ENCODE assay signal across 1 cellular context in genomic region chr22:19432092-19432844, GRCh38.
TF ChIP-seq lines count a peak whose summit lies in the region.

MRPL40 (plus strand) TSS chr22:19432545; CDS start chr22:19432555, 10 bp downstream.

TF ChIP-seq in K562, 482 proteins besides CTCF, POLR2A, EP300 and RAD21 (continued from another document and continues in another):
- TF ChIP-seq AFF1 (IDR thresholded peaks at IDR 0.05; ENCODE audit: low read depth in 1 of 2, partially characterized antibody in 2 of 2), result no peak
- TF ChIP-seq RUNX1 (IDR thresholded peaks at IDR 0.05; ENCODE audit: low read depth), result no peak
- TF ChIP-seq ZNF398 (CRISPR knock-in tag; IDR thresholded peaks at IDR 0.05), result no peak
- TF ChIP-seq MIER1 (IDR thresholded peaks at IDR 0.05; ENCODE audit: low read depth), result no peak
- peak; percentile 96 for TF ChIP-seq KLF6 (CRISPR knock-in tag; IDR thresholded peaks at IDR 0.05; ENCODE audit: borderline replicate concordance)
- TF ChIP-seq BRCA1 (IDR thresholded peaks at IDR 0.05), result no peak
- TF ChIP-seq BRCA1 (CRISPR knock-in tag; IDR thresholded peaks at IDR 0.05), result no peak
- TF ChIP-seq PRPF4 (IDR thresholded peaks at IDR 0.05; ENCODE audit: insufficient read depth, low read depth, low read length, poor library complexity, severe bottlenecking), result no peak
- TF ChIP-seq ZNF184 (CRISPR knock-in tag; IDR thresholded peaks at IDR 0.05), result no peak
- TF ChIP-seq ZNF24 (IDR thresholded peaks at IDR 0.05), result no peak
- TF ChIP-seq BRF2 (IDR thresholded peaks at IDR 0.05; ENCODE audit: borderline replicate concordance, insufficient read depth, insufficient read length), result no peak
- no peak for TF ChIP-seq ZBTB34 (CRISPR knock-in tag; IDR thresholded peaks at IDR 0.05)
- no peak for TF ChIP-seq TFAM (CRISPR knock-in tag; conservative IDR thresholded peaks at IDR 0.05)
- peak; percentile 98 for TF ChIP-seq ZBTB9 (CRISPR knock-in tag; IDR thresholded peaks at IDR 0.05)
- TF ChIP-seq FOXP4 (CRISPR knock-in tag; IDR thresholded peaks at IDR 0.05; ENCODE audit: borderline replicate concordance), result no peak
- no peak for TF ChIP-seq ZBTB43 (CRISPR knock-in tag; IDR thresholded peaks at IDR 0.05)
- TF ChIP-seq ZNF316 (IDR thresholded peaks at IDR 0.05), result no peak
- no peak for TF ChIP-seq SMARCE1 (IDR thresholded peaks at IDR 0.05)
- peak; percentile 90 for TF ChIP-seq ZNF764 (CRISPR knock-in tag; IDR thresholded peaks at IDR 0.05; ENCODE audit: low read depth)
- peak; percentile 89; the same call in 1 of the 2 replicates for TF ChIP-seq ZNF212 (CRISPR knock-in tag; IDR thresholded peaks at IDR 0.05)
- no peak; a peak in 1 of 4 replicates for TF ChIP-seq FOXA3 (CRISPR knock-in tag; conservative IDR thresholded peaks at IDR 0.05 in 1 of 2, IDR thresholded peaks at IDR 0.05 in 1 of 2)
- TF ChIP-seq CREBBP (IDR thresholded peaks at IDR 0.05; ENCODE audit: low read depth, low read length), result peak; percentile 70
- TF ChIP-seq ZNF507 (tag; conservative IDR thresholded peaks at IDR 0.05), result no peak
- no peak for TF ChIP-seq ZNF140 (CRISPR knock-in tag; IDR thresholded peaks at IDR 0.05)
- peak; percentile 87 for TF ChIP-seq ETV1 (tag; conservative IDR thresholded peaks at IDR 0.05; ENCODE audit: low read depth)
- TF ChIP-seq ZFP36 (IDR thresholded peaks at IDR 0.05; ENCODE audit: low read depth, low read length, partially characterized antibody), result peak; percentile 80
- no peak for TF ChIP-seq ZKSCAN3 (CRISPR knock-in tag; IDR thresholded peaks at IDR 0.05)
- TF ChIP-seq ZNF318 (IDR thresholded peaks at IDR 0.05; ENCODE audit: borderline replicate concordance in 1 of 2, low read depth in 1 of 2), result no peak
- TF ChIP-seq CHD2 (IDR thresholded peaks at IDR 0.05; ENCODE audit: low read depth, low read length), result peak; percentile 77; the same call in 1 of the 2 replicates
- no peak for TF ChIP-seq ETV5 (CRISPR knock-in tag; IDR thresholded peaks at IDR 0.05; ENCODE audit: low read depth)
- no peak for TF ChIP-seq CBX1 (IDR thresholded peaks at IDR 0.05; ENCODE audit: low read depth)
- TF ChIP-seq KDM4B (IDR thresholded peaks at IDR 0.05; ENCODE audit: borderline replicate concordance in 2 of 2, low read depth in 1 of 2), result no peak
- peak; percentile 87 for TF ChIP-seq JUNB (CRISPR knock-in tag; conservative IDR thresholded peaks at IDR 0.05)
- TF ChIP-seq ZNF639 (CRISPR knock-in tag; conservative IDR thresholded peaks at IDR 0.05 in 1 of 2, IDR thresholded peaks at IDR 0.05 in 1 of 2), result no peak
- peak; percentile 100 for TF ChIP-seq SETDB1 (IDR thresholded peaks at IDR 0.05; ENCODE audit: low read length)
- no peak for TF ChIP-seq NR2C1 (IDR thresholded peaks at IDR 0.05)
- TF ChIP-seq NR2C1 (tag; IDR thresholded peaks at IDR 0.05), result no peak
